ENCODE assay signal across 30 cellular contexts in genomic region chr2:51068237-51068636, GRCh38. TPM values are rescaled to one million over a fixed set of nuclear protein-coding genes. Genes with fewer than 3 reads are reported as not detected.
"Had no signal": no experiment of that assay in that cellular context is flagged by ENCODE, and none has a peak within 500 bp of the region (broad histone marks: within the 10 kb centered on the region; RNA-seq: fewer than 3 reads in every experiment).

No MANE protein-coding gene starts in this region.

- H3K36me3 ChIP-seq: breast epithelium, MG63, Peyer's patch had no signal

- H3K4me1 ChIP-seq: breast epithelium, Peyer's patch had no signal

- H3K27me3 ChIP-seq: breast epithelium, MG63, Peyer's patch had no signal

- DNase-seq: activated B cell treated with CpG ODN at 0.5 μM for 24 hours; activated CD4-positive, alpha-beta T cell treated with anti-CD3 and anti-CD28 coated beads for 1 hour; activated CD4-positive, alpha-beta T cell treated with anti-CD3 and anti-CD28 coated beads, Interleukin-2, amount 10 ng/mL, durations not matched to agents 24 days and 14 days; activated CD4-positive, alpha-beta T cell treated with anti-CD3 and anti-CD28 coated beads, Interleukin-2, amount 50 U/mL, for 48 hours; activated CD8-positive, alpha-beta memory T cell treated with anti-CD3 and anti-CD28 coated beads, Interleukin-2, amount 10 ng/mL, durations not matched to agents 7 days and 5 days; activated effector memory CD4-positive, alpha-beta T cell treated with Interleukin-2 at 50 U/mL for 16 hours; activated naive CD4-positive, alpha-beta T cell; activated T-cell treated with anti-CD3 and anti-CD28 coated beads, Interleukin-2, amount 50 U/mL, for 24 hours; aorta; MG63; MV-4-11; NCI-H1092 treated with DMSO at 0.1 percent for 48 hours; NCI-H1436 treated with DMSO at 0.1 percent for 48 hours; NCI-H187; NCI-H2081 treated with DMSO at 0.1 percent for 48 hours; NCI-H2171; NCI-H2227 treated with DMSO at 0.1 percent for 48 hours; NCI-H446 treated with DMSO at 0.1 percent for 48 hours; NCI-H526; NCI-H774; NK-92 treated with Interleukin-12 subunit alpha and Interleukin-12 subunit beta, amount 100 ng/mL, for 24 hours; Peyer's patch; Right ventricle myocardium superior; T-helper 17 cell; T-helper 9 cell had no signal

- H3K4me3 ChIP-seq: breast epithelium, MG63, Peyer's patch had no signal

- H3K9ac ChIP-seq: KMS-11 had no signal

- H3K4me2 ChIP-seq: KMS-11 had no signal

- H3K9me3 ChIP-seq: breast epithelium, MG63, Peyer's patch had no signal

- H3K27ac ChIP-seq: breast epithelium, KMS-11, Peyer's patch, RWPE1 had no signal

RNA-seq across cellular contexts. Expression of gene NRXN1, which starts 36.3 kb away (rescaled TPM):
- total RNA-seq: activated B cell treated with CpG ODN at 0.5 μM for 24 hours; activated CD8-positive, alpha-beta memory T cell treated with anti-CD3 and anti-CD28 coated beads, Interleukin-2, amount 10 ng/mL, durations not matched to agents 7 days and 5 days; activated T-helper 1 cell treated with anti-CD3 and anti-CD28 coated beads, Interleukin-12 subunit alpha, Interleukin-12 subunit beta, Interleukin-2, Interleukin-4 antibody, amounts not matched to agents 30 ng/mL and 10 ng/mL and 1 ng/mL, durations not matched to agents 14 hours and 24 hours and 36 hours; SK-MEL-5; T-helper 17 cell had no signal
- polyA plus RNA-seq: aorta had no signal
